Comparison of ENCODE assay signal across 8 cellular contexts in the genomic region with DNA sequence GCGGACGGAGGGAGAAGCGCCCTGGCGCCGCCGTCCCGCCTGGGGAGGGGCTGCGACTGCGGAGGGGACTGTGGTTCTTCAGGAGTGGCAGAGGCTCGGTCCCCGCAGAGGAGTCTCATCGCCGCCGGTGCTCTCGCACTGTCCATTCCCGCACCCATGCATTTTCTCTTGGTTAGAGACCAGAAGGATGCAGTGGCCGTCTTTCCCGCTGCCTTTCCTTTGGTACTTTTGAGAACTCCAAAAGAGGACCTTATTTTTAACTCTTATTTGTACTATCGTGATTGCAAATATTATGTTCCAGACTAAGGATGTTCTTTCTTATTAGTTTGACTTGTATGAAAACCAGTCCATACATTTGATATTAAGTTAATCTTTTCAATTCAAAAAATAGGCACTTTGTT. TPM values are rescaled to one million over a fixed set of nuclear protein-coding genes. Genes with fewer than 3 reads are reported as not detected.
DNase-seq lines count a peak whose midpoint lies in the region; ATAC-seq and TF ChIP-seq lines count a peak whose summit lies in the region.

No MANE protein-coding gene starts in this region.

- intact Hi-C loops in ovary (cut with DNase I) (loop anchor here in 1 of 4 donors (5.0 kb wide), 1 partner anchor 1171 kb away; the partner anchor contains the start of gene JMY), aorta (cut with DNase I) (loop anchor here in 1 of 2 donors (1.0 to 5.0 kb wide), 3 partner anchors 80 to 249 kb away; partner anchors contain the start of genes FAM151B and SERINC5)

- H3K4me1 ChIP-seq in ovary (ENCODE audit: insufficient read depth): peaks cover 8% of the 10 kb centered on the region
- H3K4me1 ChIP-seq in aorta (ENCODE audit: control insufficient read depth in 1 of 2, insufficient read depth in 2 of 2, low read length in 2 of 2): no peaks in the 10 kb centered on the region

- no peaks in the 10 kb centered on the region for H3K27me3 ChIP-seq in ovary
- H3K27me3 ChIP-seq in aorta (ENCODE audit: control insufficient read depth in 1 of 2, insufficient read depth in 2 of 2, low read length in 1 of 2): no peaks in the 10 kb centered on the region

- H3K9me3 ChIP-seq in ovary (no peaks in the 10 kb centered on the region), aorta (ENCODE audit: control insufficient read depth, low read length) (no peaks in the 10 kb centered on the region)

- H3K36me3 ChIP-seq in ovary: no peaks in the 10 kb centered on the region
- H3K36me3 ChIP-seq in aorta (ENCODE audit: control insufficient read depth in 1 of 2, insufficient read depth in 2 of 2, low read length in 1 of 2): no peaks in the 10 kb centered on the region

- ATAC-seq in HG03039 (IDR thresholded peaks at IDR 0.05; ENCODE audit: unreplicated experiment) (peak; percentile 34), aorta (ENCODE audit: low FRiP score) (peak; percentile 87)

- DNase-seq in AG08396 (ENCODE audit: low spot score): peak; percentile 59
- DNase-seq in GM13976 (ENCODE audit: low spot score): no peak
- peak; percentile 60 to 75 for DNase-seq in NCI-H526 (lab: John Stamatoyannopoulos, UW)
- peak; percentile 14 for DNase-seq in activated gamma-delta T cell treated with anti-CD3 and anti-CD28 coated beads, Interleukin-2, amount 50 U/mL, for 16 hours (ENCODE audit: low read depth)
- DNase-seq in glomerular visceral epithelial cell (ENCODE audit: extremely low spot score): peak; percentile 73
- DNase-seq in ovary: peak in 1 of 5 donors; percentile 62
- peak; percentile 78 to 89 for DNase-seq in aorta

- TF ChIP-seq EP300 in ovary (IDR thresholded peaks at IDR 0.05): no peak

- WGBS in ovary, 3 donors: 0 to 1% (median 1%) methylated on average over 19 of the region's 19 CpGs
- 0 to 1% methylated on average over 18 to 19 of the region's 19 CpGs for WGBS in aorta, 2 donors

- H3K27ac ChIP-seq in ovary: peak overlapping the region; percentile 86 to 93
- H3K27ac ChIP-seq in aorta (ENCODE audit: low read depth in 1 of 2, low read length in 2 of 2): peak overlapping the region; percentile 57 to 70

- H3K4me3 ChIP-seq in ovary (peak overlapping the region; percentile 96), aorta (ENCODE audit: low read length in 2 of 2) (peak overlapping the region; percentile 73 to 76)

- in situ Hi-C loops in GM13976 (cut with MboI; ENCODE audit: low sequenced_read_pairs, unreplicated experiment): no loop called here

- no peak for TF ChIP-seq POLR2A in ovary (IDR thresholded peaks at IDR 0.05)

- TF ChIP-seq CTCF in GM13976 (IDR thresholded peaks at IDR 0.05; ENCODE audit: borderline replicate concordance, control extremely low read depth, extremely low read depth, insufficient read depth, missing control alignments): peak; percentile 7
- TF ChIP-seq CTCF in ovary (IDR thresholded peaks at IDR 0.05): peak in 2 of 3 donors; percentile 13 to 15

RNA-seq across cellular contexts. Expression of gene ZFYVE16, which starts 0.6 kb away (rescaled TPM):
- total RNA-seq in ovary (10 to 100 TPM; 29.9 to 59.0 (median 46.6) TPM), aorta (10 to 100 TPM; 43.3 to 57.6 TPM)
- polyA plus RNA-seq in ovary (10 to 100 TPM; 17.0 to 23.7 TPM), aorta (10 to 100 TPM in 1 of 2 donors, 1 to 10 TPM in 1; 8.1 to 14.6 TPM)
